Comparison of ENCODE assay signal across 1 cellular context in genomic region chr15:48888836-48889235, GRCh38.
TF ChIP-seq lines count a peak whose summit lies in the region.

No MANE protein-coding gene starts in this region.

TF ChIP-seq in K562, 482 proteins besides CTCF, POLR2A, EP300 and RAD21:
- no peak for TF ChIP-seq ZKSCAN8 (CRISPR knock-in tag; IDR thresholded peaks at IDR 0.05)
- TF ChIP-seq SMARCE1 (IDR thresholded peaks at IDR 0.05), result no peak
- TF ChIP-seq POLR3A (IDR thresholded peaks at IDR 0.05; ENCODE audit: borderline replicate concordance, extremely low read depth, insufficient read depth, insufficient read length), result no peak
- no peak for TF ChIP-seq ZNF561 (CRISPR knock-in tag; conservative IDR thresholded peaks at IDR 0.05)
- no peak for TF ChIP-seq NCOA4 (IDR thresholded peaks at IDR 0.05; ENCODE audit: partially characterized antibody)
